13 cellular contexts compared by ENCODE assay signal in genomic region chr2:223026357-223027110, GRCh38. TPM values are rescaled to one million over a fixed set of nuclear protein-coding genes. Genes with fewer than 3 reads are reported as not detected.
DNase-seq lines count a peak whose midpoint lies in the region; ATAC-seq and TF ChIP-seq lines count a peak whose summit lies in the region.
"Had no signal": no experiment of that assay in that cellular context is flagged by ENCODE, and none has a peak within 500 bp of the region (broad histone marks: within the 10 kb centered on the region; RNA-seq: fewer than 3 reads in every experiment).

No MANE protein-coding gene starts in this region.

- H3K27me3 ChIP-seq in brain microvascular endothelial cell (replicated peaks), result no peaks in the 10 kb centered on the region
- H3K27me3 ChIP-seq: tibial nerve had no signal

- peaks cover 22% of the 10 kb centered on the region for H3K4me1 Mint-ChIP-seq in HFFc6 (ENCODE audit: low read depth)

- H3K4me3 ChIP-seq in mucosa of descending colon (no peak overlapping the region), brain microvascular endothelial cell (ENCODE audit: low read depth, low read length) (no peak overlapping the region)
- H3K4me3 ChIP-seq: tibial nerve had no signal

- peak; percentile 66 for ATAC-seq in mucosa of descending colon
- no peak for ATAC-seq in GM21447 (IDR thresholded peaks at IDR 0.05; ENCODE audit: unreplicated experiment)
- no peak for ATAC-seq in left lobe of liver

- H3K4me3 Mint-ChIP-seq in HFFc6, result no peak overlapping the region

- no peaks in the 10 kb centered on the region for H3K4me1 ChIP-seq in mucosa of descending colon (ENCODE audit: low read depth)
- H3K4me1 ChIP-seq: tibial nerve had no signal

- DNase-seq in HFFc6 (no peak), NCI-H345 (lab: John Stamatoyannopoulos, UW) (peak; percentile 71), brain pericyte (ENCODE audit: low read depth, low spot score) (peak; percentile 66), mucosa of descending colon (no peak), medulla oblongata (ENCODE audit: extremely low spot score) (no peak), brain microvascular endothelial cell (no peak), left lobe of liver (ENCODE audit: low spot score) (no peak)
- DNase-seq: activated CD4-positive, CD25-positive, alpha-beta regulatory T cell; activated T-cell treated with anti-CD3 and anti-CD28 coated beads, Interleukin-2, amount 50 U/mL, for 1 hour; H7; NCI-H2171 treated with DMSO at 0.1 percent for 48 hours had no signal

- H3K27me3 Mint-ChIP-seq in HFFc6 (ENCODE audit: insufficient read depth), result no peaks in the 10 kb centered on the region

- no peaks in the 10 kb centered on the region for H3K9me3 ChIP-seq in mucosa of descending colon
- H3K9me3 ChIP-seq: tibial nerve had no signal

- in situ Hi-C loops in brain microvascular endothelial cell (cut with HindIII; ENCODE audit: low pct_ligation_motif_present, low sequenced_read_pairs), result no loop called here

- H3K36me3 Mint-ChIP-seq in HFFc6 (ENCODE audit: low read depth), result peaks cover under 1% of the 10 kb centered on the region

- peaks cover 2% of the 10 kb centered on the region for H3K9me3 Mint-ChIP-seq in HFFc6

- peak overlapping the region; percentile 71 for H3K27ac Mint-ChIP-seq in HFFc6

- H3K27ac ChIP-seq in brain microvascular endothelial cell, result no peak overlapping the region
- H3K27ac ChIP-seq: tibial nerve had no signal

- H3K36me3 ChIP-seq in mucosa of descending colon (ENCODE audit: low read depth) (no peaks in the 10 kb centered on the region), brain microvascular endothelial cell (replicated peaks) (no peaks in the 10 kb centered on the region)
- H3K36me3 ChIP-seq: tibial nerve had no signal

- no peak for TF ChIP-seq CTCF in HFFc6 (IDR thresholded peaks at IDR 0.05)
- TF ChIP-seq CTCF in mucosa of descending colon (IDR thresholded peaks at IDR 0.05), result no peak
- no peak for TF ChIP-seq CTCF in brain microvascular endothelial cell (IDR thresholded peaks at IDR 0.05; ENCODE audit: low read depth, low read length, missing control alignments)

- intact Hi-C loops in mucosa of descending colon (cut with DNase I, micrococcal nuclease), result no loop called here

RNA-seq across cellular contexts. Expression of gene KCNE4, which starts 25.5 kb away (rescaled TPM):
- total RNA-seq in HFFc6 (2021; fragmentation: NEBNext Ultra II Directional; extraction: Animal tissue kit (Norgen Biotek cat#: 25700)), result 10 to 100 TPM in 1 of 6 experiments, 1 to 10 TPM in 5; 4.6 to 10.5 (median 5.0) TPM
- 1 to 10 TPM in 2 of 3 donors, under 1 TPM in 1; 0.55 to 5.8 (median 2.0) TPM for total RNA-seq in mucosa of descending colon
- 1.2 TPM for total RNA-seq in left lobe of liver
- total RNA-seq: H7 had no signal

Comparison
In these comparisons a context has a peak if more than half of its experiments do, and no peak if none do; other contexts are left out.
1. DNase-seq: peak in NCI-H345 (single experiment) and brain pericyte (single experiment); none in HFFc6 (single experiment), mucosa of descending colon (0 of 3), medulla oblongata (single experiment), brain microvascular endothelial cell (single experiment) and left lobe of liver (single experiment).